ENCODE assay signal across 22 cellular contexts in the genomic region with DNA sequence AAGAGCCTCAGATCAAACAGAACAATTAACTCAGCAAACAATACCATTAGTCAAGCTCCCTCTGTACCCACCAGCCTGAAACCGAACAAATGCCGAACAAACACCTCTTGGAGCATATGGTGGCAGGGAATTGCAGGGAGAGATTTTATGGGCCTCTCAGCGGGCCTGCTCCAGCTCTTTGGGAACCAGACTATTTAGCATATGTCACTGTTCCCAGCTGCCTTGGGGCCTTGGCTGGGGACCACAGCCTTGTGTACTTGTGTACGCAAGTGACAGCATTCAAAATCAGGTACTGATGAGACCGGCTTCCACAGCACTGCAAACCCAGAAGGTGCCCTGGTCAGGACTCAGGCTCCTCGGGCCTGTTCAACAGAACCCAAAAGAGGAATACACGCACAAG.
DNase-seq lines count a peak whose midpoint lies in the region; TF ChIP-seq lines count a peak whose summit lies in the region.
"Had no signal": no experiment of that assay in that cellular context is flagged by ENCODE, and none has a peak within 500 bp of the region (broad histone marks: within the 10 kb centered on the region; RNA-seq: fewer than 3 reads in every experiment).

No MANE protein-coding gene starts in this region.

- H3K9me3 Mint-ChIP-seq in glutamatergic neuron (ENCODE audit: unreplicated experiment): peaks cover 8% of the 10 kb centered on the region
- H3K9me3 Mint-ChIP-seq: activated naive CD8-positive, alpha-beta T cell treated with anti-CD3 and anti-CD28 coated beads, Interleukin-2, amount 50 U/mL, for 24 hours; stimulated activated naive CD8-positive, alpha-beta T cell treated with anti-CD3 and anti-CD28 coated beads, Interleukin-15, Interleukin-2, amounts not matched to agents 100 ng/mL and 50 ng/mL, for 24 hours had no signal

- intact Hi-C loops in posterior vena cava (cut with DNase I): no loop called here

- H3K4me1 Mint-ChIP-seq in glutamatergic neuron (ENCODE audit: low read depth, unreplicated experiment): peaks cover 28% of the 10 kb centered on the region
- H3K4me1 Mint-ChIP-seq: activated CD4-positive, alpha-beta T cell treated with anti-CD3 and anti-CD28 coated beads for 36 hours; activated naive CD8-positive, alpha-beta T cell treated with anti-CD3 and anti-CD28 coated beads, Interleukin-2, amount 50 U/mL, for 24 hours; CD14-positive monocyte; memory B cell had no signal

- no peaks in the 10 kb centered on the region for H3K4me1 ChIP-seq in HAP-1
- H3K4me1 ChIP-seq: prostate gland, sigmoid colon, thyroid gland had no signal

- H3K27me3 Mint-ChIP-seq in glutamatergic neuron (ENCODE audit: unreplicated experiment): peaks cover 3% of the 10 kb centered on the region
- H3K27me3 Mint-ChIP-seq: stimulated activated naive CD8-positive, alpha-beta T cell treated with anti-CD3 and anti-CD28 coated beads, Interleukin-15, Interleukin-2, amounts not matched to agents 100 ng/mL and 50 ng/mL, for 24 hours had no signal

- H3K4me3 ChIP-seq in HAP-1: no peak overlapping the region
- H3K4me3 ChIP-seq: prostate gland, sigmoid colon, thyroid gland had no signal

- no peak for TF ChIP-seq CTCF in glutamatergic neuron (IDR thresholded peaks at IDR 0.05; ENCODE audit: partially characterized antibody, unreplicated experiment)

- peak overlapping the region; percentile 95 for H3K27ac Mint-ChIP-seq in glutamatergic neuron (ENCODE audit: unreplicated experiment)
- H3K27ac Mint-ChIP-seq: activated CD4-positive, alpha-beta T cell treated with anti-CD3 and anti-CD28 coated beads for 36 hours; activated naive CD8-positive, alpha-beta T cell treated with anti-CD3 and anti-CD28 coated beads, Interleukin-2, amount 50 U/mL, for 24 hours; CD14-positive monocyte; memory B cell; stimulated activated naive CD8-positive, alpha-beta T cell treated with anti-CD3 and anti-CD28 coated beads, Interleukin-15, Interleukin-2, amounts not matched to agents 100 ng/mL and 50 ng/mL, for 24 hours had no signal

- H3K9me3 ChIP-seq in HAP-1: no peaks in the 10 kb centered on the region
- H3K9me3 ChIP-seq: prostate gland, thyroid gland had no signal

- in situ Hi-C loops in G401 (cut with HindIII; ENCODE audit: low sequenced_read_pairs) (no loop called here), HAP-1 (cut with MboI; ENCODE audit: low sequenced_read_pairs) (no loop called here)

- H3K27me3 ChIP-seq in HAP-1 (ENCODE audit: low read depth): no peaks in the 10 kb centered on the region
- H3K27me3 ChIP-seq: sigmoid colon, thyroid gland had no signal

- H3K4me3 Mint-ChIP-seq in glutamatergic neuron (ENCODE audit: unreplicated experiment): peak overlapping the region; percentile 68
- H3K4me3 Mint-ChIP-seq: activated CD4-positive, alpha-beta T cell treated with anti-CD3 and anti-CD28 coated beads for 36 hours; activated naive CD8-positive, alpha-beta T cell treated with anti-CD3 and anti-CD28 coated beads, Interleukin-2, amount 50 U/mL, for 24 hours; CD14-positive monocyte; memory B cell; stimulated activated naive CD8-positive, alpha-beta T cell treated with anti-CD3 and anti-CD28 coated beads, Interleukin-15, Interleukin-2, amounts not matched to agents 100 ng/mL and 50 ng/mL, for 24 hours had no signal

- no peaks in the 10 kb centered on the region for H3K36me3 ChIP-seq in HAP-1 (replicated peaks)
- H3K36me3 ChIP-seq: prostate gland, sigmoid colon, thyroid gland had no signal

- peaks cover 5% of the 10 kb centered on the region for H3K36me3 Mint-ChIP-seq in glutamatergic neuron (ENCODE audit: unreplicated experiment)
- H3K36me3 Mint-ChIP-seq: CD14-positive monocyte, memory B cell had no signal

- peak; percentile 86 for DNase-seq in G401 (ENCODE audit: low spot score)
- peak; percentile 68 for DNase-seq in NCI-H1417 treated with DMSO at 0.1 percent for 48 hours (lab: John Stamatoyannopoulos, UW)
- DNase-seq in NCI-H524 (lab: John Stamatoyannopoulos, UW): peak; percentile 64 to 80
- DNase-seq in glutamatergic neuron: peak; percentile 38
- DNase-seq in NCI-H2029 treated with DMSO at 0.1 percent for 48 hours (lab: John Stamatoyannopoulos, UW): no peak
- DNase-seq in posterior vena cava (ENCODE audit: low spot score): no peak
- no peak for DNase-seq in HAP-1 (ENCODE audit: low spot score in 2 of 2)
- DNase-seq: activated CD4-positive, alpha-beta T cell treated with anti-CD3 and anti-CD28 coated beads for 36 hours; activated CD8-positive, alpha-beta memory T cell treated with anti-CD3 and anti-CD28 coated beads for 24 hours; activated gamma-delta T cell treated with Interleukin-2 at 50 U/mL for 16 hours; activated naive CD8-positive, alpha-beta T cell treated with anti-CD3 and anti-CD28 coated beads, Interleukin-2, amount 50 U/mL, for 24 hours; activated T-cell treated with anti-CD3 and anti-CD28 coated beads, Interleukin-2, amount 50 U/mL, for 1 hour; HCEC 1CT; left colon; NCI-H2227 treated with DMSO at 0.1 percent for 48 hours; sigmoid colon; T-helper 2 cell; thyroid gland had no signal

Comparison
In these comparisons a context has a peak if more than half of its experiments do, and no peak if none do; other contexts are left out.
1. DNase-seq: peak in G401 (single experiment), NCI-H1417 treated with DMSO at 0.1 percent for 48 hours (single experiment), NCI-H524 (2 of 2) and glutamatergic neuron (single experiment); none in NCI-H2029 treated with DMSO at 0.1 percent for 48 hours (single experiment), posterior vena cava (single experiment) and HAP-1 (0 of 2).